ENCODE assay signal across 28 cellular contexts in the genomic region with DNA sequence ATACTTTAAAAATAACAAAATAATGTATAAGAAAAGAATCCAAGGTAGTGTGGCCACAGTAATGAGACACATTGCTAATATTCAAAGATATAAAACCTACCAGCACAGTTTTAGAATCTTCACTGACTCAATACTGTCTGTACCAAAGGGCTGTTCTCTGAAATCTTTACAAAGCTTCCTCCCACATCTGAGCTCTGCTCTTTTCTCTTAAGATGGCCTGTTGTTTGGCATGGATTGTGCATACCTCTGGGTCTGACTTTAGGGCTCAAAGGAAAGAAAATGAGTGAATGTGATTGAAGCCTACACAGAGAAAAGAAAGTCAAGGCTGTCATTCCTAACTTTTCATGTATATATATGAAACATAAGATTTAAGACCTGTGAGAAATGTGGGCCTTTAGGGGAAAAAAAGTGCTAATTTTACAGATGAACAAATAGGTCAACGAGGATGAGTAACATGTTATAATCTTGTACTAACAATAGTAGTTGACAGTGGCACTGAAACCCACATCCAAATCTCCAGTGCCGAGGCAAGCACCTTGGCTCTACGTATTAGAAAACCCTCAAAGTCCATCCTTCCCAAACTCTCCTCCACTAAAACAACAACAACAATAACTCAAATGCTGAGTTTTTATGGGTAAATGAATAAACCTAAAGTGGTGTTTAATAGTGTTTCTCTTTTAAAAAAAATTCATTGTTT.
DNase-seq lines count a peak whose midpoint lies in the region; ATAC-seq and TF ChIP-seq lines count a peak whose summit lies in the region.
"Had no signal": no experiment of that assay in that cellular context is flagged by ENCODE, and none has a peak within 500 bp of the region (broad histone marks: within the 10 kb centered on the region; RNA-seq: fewer than 3 reads in every experiment).

No MANE protein-coding gene starts in this region.

- H4K20me1 ChIP-seq in mammary epithelial cell (ENCODE audit: insufficient read depth, low read length): no peaks in the 10 kb centered on the region
- H4K20me1 ChIP-seq in IMR-90 (ENCODE audit: insufficient read depth, low read length): no peaks in the 10 kb centered on the region

- H2AFZ ChIP-seq in mammary epithelial cell (ENCODE audit: low read depth, low read length) (no peak overlapping the region), IMR-90 (replicated peaks; ENCODE audit: low read length, poor library complexity) (no peak overlapping the region)
- H2AFZ ChIP-seq: PC-9 had no signal

- H3K14ac ChIP-seq in IMR-90 (replicated peaks; ENCODE audit: low read depth, low read length): no peak overlapping the region

- 0 out of 2 replicates have a peak overlapping the region, but pooled peaks have one; percentile 3 for H2BK20ac ChIP-seq in IMR-90 (ENCODE audit: low read depth, low read length)

- peak overlapping the region; percentile 22; the same call in 1 of the 2 replicates for H3K18ac ChIP-seq in IMR-90 (ENCODE audit: low read depth, low read length)

- H3K4me2 ChIP-seq in mammary epithelial cell (ENCODE audit: insufficient read depth, low read depth, low read length) (no peak overlapping the region), IMR-90 (ENCODE audit: low read depth, low read length) (no peak overlapping the region)
- H3K4me2 ChIP-seq: PC-9 had no signal

- POLR2A ChIA-PET in IMR-90 (lab: Charles Lee; ENCODE audit: unreplicated experiment): no interaction called here

- H2AK5ac ChIP-seq in IMR-90 (ENCODE audit: low read depth, low read length): no peak overlapping the region

- H3K4me1 ChIP-seq in breast epithelium: peaks cover 0 to 9% of the 10 kb centered on the region in 2 donors
- no peaks in the 10 kb centered on the region for H3K4me1 ChIP-seq in mammary epithelial cell (ENCODE audit: insufficient read depth, low read length)
- peaks cover 15% of the 10 kb centered on the region for H3K4me1 ChIP-seq in IMR-90 (ENCODE audit: control insufficient read depth, insufficient read depth, low read length)
- peaks cover 8% of the 10 kb centered on the region for H3K4me1 ChIP-seq in psoas muscle
- H3K4me1 ChIP-seq in gastroesophageal sphincter: peaks cover 0 to 7% (median 0%) of the 10 kb centered on the region in 3 donors
- H3K4me1 ChIP-seq in vagina: peaks cover 23% of the 10 kb centered on the region
- H3K4me1 ChIP-seq: BE2C had no signal

- TF ChIP-seq RAD21 in IMR-90 (IDR thresholded peaks at IDR 0.05; ENCODE audit: low read length): no peak

- no peak overlapping the region for H4K91ac ChIP-seq in IMR-90 (ENCODE audit: insufficient read depth, low read depth, low read length)

- no peak overlapping the region for H2BK15ac ChIP-seq in IMR-90 (ENCODE audit: low read depth, low read length)

- DNase-seq in breast epithelium (ENCODE audit: low spot score in 2 of 2): no peak
- no peak for DNase-seq in mammary epithelial cell
- DNase-seq in IMR-90: peak; percentile 47
- peak; percentile 16 for DNase-seq in fibroblast of the aortic adventitia (ENCODE audit: low read depth)
- DNase-seq in psoas muscle: no peak
- no peak for DNase-seq in vagina (ENCODE audit: extremely low spot score in 2 of 2)
- no peak for DNase-seq in NK-92 treated with Interleukin-12 subunit alpha and Interleukin-12 subunit beta, amount 100 ng/mL, for 24 hours (lab: John Stamatoyannopoulos, UW)
- DNase-seq: 8988T; ACHN; BE2C; CD8-positive, alpha-beta memory T cell; DMS 273 treated with DMSO at 0.1 percent for 48 hours; DND-41; H7; Kasumi-1; MV-4-11; NCI-H1105; NCI-H1436 treated with DMSO at 0.1 percent for 48 hours; NCI-H1930; NCI-H2107; NCI-H446; NCI-H524 treated with DMSO at 0.1 percent for 48 hours; NCI-H774; PC-9; SHP77 had no signal

- no peak overlapping the region for H3K23ac ChIP-seq in IMR-90 (ENCODE audit: low read depth, low read length)

- H3K79me1 ChIP-seq in IMR-90 (ENCODE audit: low read depth in 1 of 2, low read length in 2 of 2): peaks cover 13 to 35% of the 10 kb centered on the region in 2 experiments

- BruUV-seq in mammary epithelial cell (replicated peaks; lab: Mats Ljungman, UMichigan): no TSS peak
- BruUV-seq in IMR-90 (replicated peaks; lab: Mats Ljungman, UMichigan): no TSS peak

- H2BK120ac ChIP-seq in IMR-90 (ENCODE audit: low read depth, low read length): peak overlapping the region; percentile 44; the same call in 1 of the 2 replicates

- H3K4me3 ChIP-seq in breast epithelium (no peak overlapping the region), mammary epithelial cell (replicated peaks in 1 of 3; ENCODE audit: insufficient read depth in 1 of 3, low read depth in 2 of 3, low read length in 3 of 3) (no peak overlapping the region), IMR-90 (ENCODE audit: insufficient read depth, low read depth, low read length) (no peak overlapping the region), fibroblast of the aortic adventitia (ENCODE audit: low read depth, low read length) (no peak overlapping the region), psoas muscle (no peak overlapping the region), gastroesophageal sphincter (no peak overlapping the region), vagina (no peak overlapping the region)
- H3K4me3 ChIP-seq: K562, PC-9 had no signal

- H3K79me2 ChIP-seq in mammary epithelial cell (ENCODE audit: insufficient read depth, low read length): no peaks in the 10 kb centered on the region

- no peak overlapping the region for H4K5ac ChIP-seq in IMR-90 (ENCODE audit: low read depth, low read length)

- dilution Hi-C loops in mammary epithelial cell (cut with HindIII; ENCODE audit: low sequenced_read_pairs) (no loop called here), IMR-90 (cut with HindIII; ENCODE audit: low sequenced_read_pairs, unreplicated experiment) (no loop called here)

- H3K9me1 ChIP-seq in IMR-90 (ENCODE audit: insufficient read depth, low read length): peaks cover 4% of the 10 kb centered on the region; the same call in 1 of the 2 replicates

- CTCF ChIA-PET in mammary epithelial cell (lab: Charles Lee; ENCODE audit: low non-redundant PET): no interaction called here
- CTCF ChIA-PET in IMR-90 (lab: Yijun Ruan, JAX): no interaction called here

- no peak overlapping the region for H3K4ac ChIP-seq in IMR-90 (ENCODE audit: low read depth, low read length)

- H3K36me3 ChIP-seq in breast epithelium (no peaks in the 10 kb centered on the region), mammary epithelial cell (ENCODE audit: insufficient read depth, low read length) (no peaks in the 10 kb centered on the region), IMR-90 (ENCODE audit: control insufficient read depth, insufficient read depth, low read length) (no peaks in the 10 kb centered on the region), psoas muscle (ENCODE audit: insufficient read depth in 1 of 2, low read depth in 1 of 2) (no peaks in the 10 kb centered on the region), gastroesophageal sphincter (no peaks in the 10 kb centered on the region), vagina (no peaks in the 10 kb centered on the region)
- H3K36me3 ChIP-seq: BE2C had no signal

- no peak overlapping the region for H4K8ac ChIP-seq in IMR-90 (ENCODE audit: low read depth in 2 of 2, low read length in 2 of 2)

- H3K9ac ChIP-seq in mammary epithelial cell (ENCODE audit: insufficient read depth, low read length) (no peak overlapping the region), IMR-90 (ENCODE audit: low read depth, low read length) (no peak overlapping the region)

- TF ChIP-seq CTCF in breast epithelium (IDR thresholded peaks at IDR 0.05): no peak
- no peak for TF ChIP-seq CTCF in mammary epithelial cell (conservative IDR thresholded peaks at IDR 0.05 in 1 of 2, IDR thresholded peaks at IDR 0.05 in 1 of 2; ENCODE audit: extremely low read depth in 1 of 2, insufficient read depth in 1 of 2, low read depth in 1 of 2, low read length in 2 of 2)
- TF ChIP-seq CTCF in IMR-90 (conservative IDR thresholded peaks at IDR 0.05; ENCODE audit: low read depth, low read length): no peak
- TF ChIP-seq CTCF in fibroblast of the aortic adventitia (IDR thresholded peaks at IDR 0.05; ENCODE audit: insufficient read depth, low read length): no peak
- no peak for TF ChIP-seq CTCF in psoas muscle (IDR thresholded peaks at IDR 0.05)
- no peak for TF ChIP-seq CTCF in gastroesophageal sphincter (IDR thresholded peaks at IDR 0.05)
- no peak for TF ChIP-seq CTCF in vagina (IDR thresholded peaks at IDR 0.05)

- TF ChIP-seq POLR2A in breast epithelium (IDR thresholded peaks at IDR 0.05): no peak
- no peak for TF ChIP-seq POLR2A in IMR-90 (IDR thresholded peaks at IDR 0.05; ENCODE audit: low read depth, low read length)
- no peak for TF ChIP-seq POLR2A in gastroesophageal sphincter (IDR thresholded peaks at IDR 0.05)
- TF ChIP-seq POLR2A in vagina (IDR thresholded peaks at IDR 0.05): no peak

- H3K56ac ChIP-seq in IMR-90 (ENCODE audit: extremely low read depth, insufficient read depth, low read length): no peak overlapping the region

- H3K27me3 ChIP-seq in breast epithelium (no peaks in the 10 kb centered on the region), mammary epithelial cell (ENCODE audit: insufficient read depth, low read length) (peaks cover 5% of the 10 kb centered on the region), IMR-90 (ENCODE audit: control insufficient read depth, insufficient read depth, low read length) (no peaks in the 10 kb centered on the region), psoas muscle (ENCODE audit: insufficient read depth in 3 of 3, low read length in 2 of 3) (no peaks in the 10 kb centered on the region), gastroesophageal sphincter (no peaks in the 10 kb centered on the region), vagina (no peaks in the 10 kb centered on the region)
- H3K27me3 ChIP-seq: BE2C had no signal

- H3K9me3 ChIP-seq in breast epithelium (no peaks in the 10 kb centered on the region), mammary epithelial cell (replicated peaks; ENCODE audit: insufficient read depth, low read length) (no peaks in the 10 kb centered on the region), IMR-90 (ENCODE audit: control insufficient read depth, insufficient read depth, low read length) (no peaks in the 10 kb centered on the region), psoas muscle (no peaks in the 10 kb centered on the region), gastroesophageal sphincter (no peaks in the 10 kb centered on the region), vagina (no peaks in the 10 kb centered on the region)
- H3K9me3 ChIP-seq: BE2C had no signal

- H3K27ac ChIP-seq in breast epithelium (peak overlapping the region; percentile 14), mammary epithelial cell (ENCODE audit: insufficient read depth, low read depth, low read length) (no peak overlapping the region), IMR-90 (ENCODE audit: insufficient read depth, low read length) (no peak overlapping the region), psoas muscle (peak overlapping the region; percentile 23), gastroesophageal sphincter (no peak overlapping the region), vagina (no peak overlapping the region)
- H3K27ac ChIP-seq: PC-9 had no signal

- H2BK5ac ChIP-seq in IMR-90 (ENCODE audit: low read depth, low read length, poor library complexity, severe bottlenecking): peak overlapping the region; percentile 33

- ATAC-seq in IMR-90 (ENCODE audit: low read depth) (0 out of 2 replicates have a peak, but pooled peaks have one; percentile 22), psoas muscle (peak in 3 of 4 donors; percentile 74 to 81 (median 76)), gastroesophageal sphincter (no peak)
- ATAC-seq: HepG2 had no signal

- no peak for TF ChIP-seq EP300 in gastroesophageal sphincter (IDR thresholded peaks at IDR 0.05)

- intact Hi-C loops in breast epithelium (cut with DNase I; ENCODE audit: low total_unique reads): no loop called here
- intact Hi-C loops in mammary epithelial cell (cut with micrococcal nuclease): loop anchor here (10.0 kb wide), 1 partner anchor 363 kb away; no protein-coding TSS in a partner anchor
- intact Hi-C loops in IMR-90 (cut with micrococcal nuclease): no loop called here
- intact Hi-C loops in psoas muscle (cut with DNase I): loop anchor here in 1 of 2 donors (10.0 kb wide), 1 partner anchor 253 kb away; no protein-coding TSS in a partner anchor
- intact Hi-C loops in vagina (cut with DNase I): no loop called here

- in situ Hi-C loops in mammary epithelial cell (cut with MboI; ENCODE audit: low sequenced_read_pairs in 2 of 2) (no loop called here), IMR-90 (cut with MboI; ENCODE audit: low sequenced_read_pairs) (no loop called here)

- 43% methylated on average over 3 of the region's 3 CpGs for WGBS in mammary epithelial cell (ENCODE audit: low coverage, missing lambda C conversion rate)
- WGBS in IMR-90 (ENCODE audit: extremely low coverage in 2 of 2, insufficient read length in 1 of 2), 2 experiments: no CpG with 5 or more reads among the region's 3 CpGs
- WGBS in psoas muscle, 3 donors: 45 to 77% (median 51%) methylated on average over 3 of the region's 3 CpGs
- 86 to 90% methylated on average over 3 of the region's 3 CpGs for whole genome bisulfite sequencing in gastroesophageal sphincter (ENCODE audit: low coverage in 1 of 2), 2 donors

- H2AK9ac ChIP-seq in IMR-90 (replicated peaks; ENCODE audit: low read depth, low read length, poor library complexity): no peak overlapping the region

Comparison
In these comparisons a context has a peak if more than half of its experiments do, and no peak if none do; other contexts are left out.
1. H3K27ac ChIP-seq: peak in breast epithelium (2 of 2) and psoas muscle (single experiment); none in mammary epithelial cell (single experiment), IMR-90 (single experiment), gastroesophageal sphincter (0 of 4) and vagina (single experiment).
2. DNase-seq: peak in IMR-90 (single experiment) and fibroblast of the aortic adventitia (single experiment); none in breast epithelium (0 of 2), mammary epithelial cell (single experiment), psoas muscle (0 of 2), vagina (0 of 2) and NK-92 treated with Interleukin-12 subunit alpha and Interleukin-12 subunit beta, amount 100 ng/mL, for 24 hours (single experiment).